20 cellular contexts compared by ENCODE assay signal in genomic region chr2:97969466-97970067, GRCh38. TPM values are rescaled to one million over a fixed set of nuclear protein-coding genes. Genes with fewer than 3 reads are reported as not detected.
DNase-seq lines count a peak whose midpoint lies in the region; ATAC-seq, FAIRE-seq and TF ChIP-seq lines count a peak whose summit lies in the region.
"Had no signal": no experiment of that assay in that cellular context is flagged by ENCODE, and none has a peak within 500 bp of the region (broad histone marks: within the 10 kb centered on the region; RNA-seq: fewer than 3 reads in every experiment).

No MANE protein-coding gene starts in this region.

- TF ChIP-seq CTCF in 22Rv1 (IDR thresholded peaks at IDR 0.05) (no peak), fibroblast of villous mesenchyme (IDR thresholded peaks at IDR 0.05; ENCODE audit: insufficient read depth, low read depth, low read length) (no peak)

- no peak overlapping the region for H3K4me3 Mint-ChIP-seq in activated T-helper 17 cell treated with anti-CD3 and anti-CD28 coated beads, Interleukin-2, amount 50 U/mL, for 72 hours
- H3K4me3 Mint-ChIP-seq: activated CD4-positive, alpha-beta memory T cell treated with anti-CD3 and anti-CD28 coated beads, Interleukin-2, amount 10 ng/mL, durations not matched to agents 7 days and 5 days; activated naive CD4-positive, alpha-beta T cell treated with anti-CD3 and anti-CD28 coated beads, Interleukin-2, amount 10 ng/mL, durations not matched to agents 7 days and 5 days had no signal

- peak; percentile 47 for ATAC-seq in activated T-helper 17 cell treated with anti-CD3 and anti-CD28 coated beads, Interleukin-2, amount 50 U/mL, for 72 hours (replicated peaks)
- ATAC-seq in GM21825 (IDR thresholded peaks at IDR 0.05; ENCODE audit: unreplicated experiment) (no peak), HG02759 (IDR thresholded peaks at IDR 0.05; ENCODE audit: unreplicated experiment) (no peak), GM18870 (IDR thresholded peaks at IDR 0.05; ENCODE audit: unreplicated experiment) (no peak)

- peaks cover 52% of the 10 kb centered on the region for H3K4me1 Mint-ChIP-seq in activated T-helper 17 cell treated with anti-CD3 and anti-CD28 coated beads, Interleukin-2, amount 50 U/mL, for 72 hours

- H3K27ac Mint-ChIP-seq in activated T-helper 17 cell treated with anti-CD3 and anti-CD28 coated beads, Interleukin-2, amount 50 U/mL, for 72 hours = no peak overlapping the region
- H3K27ac Mint-ChIP-seq: activated CD4-positive, alpha-beta memory T cell treated with anti-CD3 and anti-CD28 coated beads, Interleukin-2, amount 10 ng/mL, durations not matched to agents 7 days and 5 days; activated naive CD4-positive, alpha-beta T cell treated with anti-CD3 and anti-CD28 coated beads, Interleukin-2, amount 10 ng/mL, durations not matched to agents 7 days and 5 days had no signal

- DNase-seq in GM12892 (ENCODE audit: insufficient read length) = no peak
- peak; percentile 42 for DNase-seq in fibroblast of villous mesenchyme (ENCODE audit: low read depth)
- DNase-seq in activated CD4-positive, alpha-beta T cell treated with anti-CD3 and anti-CD28 coated beads for 4 hours = no peak
- DNase-seq: activated CD4-positive, alpha-beta memory T cell treated with anti-CD3 and anti-CD28 coated beads, Interleukin-2, amount 10 ng/mL, durations not matched to agents 7 days and 5 days; activated naive CD4-positive, alpha-beta T cell treated with anti-CD3 and anti-CD28 coated beads, Interleukin-2, amount 10 ng/mL, durations not matched to agents 7 days and 5 days; AML-193; central memory CD4-positive, alpha-beta T cell; effector memory CD4-positive, alpha-beta T cell; foreskin fibroblast; GF-D8; KG1; NCI-H1436 treated with DMSO at 0.1 percent for 48 hours; SIG-M5; spleen had no signal

- H3K27ac ChIP-seq in 22Rv1 = peak overlapping the region; percentile 68

- TF ChIP-seq POLR2A in GM12892 (IDR thresholded peaks at IDR 0.05; ENCODE audit: low read depth, low read length) = no peak

- no peaks in the 10 kb centered on the region for H3K27me3 Mint-ChIP-seq in activated T-helper 17 cell treated with anti-CD3 and anti-CD28 coated beads, Interleukin-2, amount 50 U/mL, for 72 hours
- H3K27me3 Mint-ChIP-seq: activated CD4-positive, alpha-beta memory T cell treated with anti-CD3 and anti-CD28 coated beads, Interleukin-2, amount 10 ng/mL, durations not matched to agents 7 days and 5 days; activated naive CD4-positive, alpha-beta T cell treated with anti-CD3 and anti-CD28 coated beads, Interleukin-2, amount 10 ng/mL, durations not matched to agents 7 days and 5 days had no signal

- H3K9me3 Mint-ChIP-seq in activated T-helper 17 cell treated with anti-CD3 and anti-CD28 coated beads, Interleukin-2, amount 50 U/mL, for 72 hours = peaks cover 10% of the 10 kb centered on the region

- H3K36me3 Mint-ChIP-seq in activated T-helper 17 cell treated with anti-CD3 and anti-CD28 coated beads, Interleukin-2, amount 50 U/mL, for 72 hours (ENCODE audit: low read depth) = no peaks in the 10 kb centered on the region

- peak; percentile 73 for FAIRE-seq in GM12892 (lab: Jason Lieb, UNC)
- FAIRE-seq: D721Med had no signal

- H3K4me3 ChIP-seq in fibroblast of villous mesenchyme (ENCODE audit: low read depth, low read length) = no peak overlapping the region
- H3K4me3 ChIP-seq: spleen had no signal

RNA-seq across cellular contexts. Expression of gene TMEM131, which starts 26.2 kb away (rescaled TPM):
- polyA plus RNA-seq in GM12892 (2012; ENCODE audit: missing spikeins) = 24.6 TPM
- 10 to 100 TPM; 32.0 to 36.4 TPM for total RNA-seq in activated T-helper 17 cell treated with anti-CD3 and anti-CD28 coated beads, Interleukin-2, amount 50 U/mL, for 72 hours
- total RNA-seq in fibroblast of villous mesenchyme = 24.5 and 43.6 TPM in 2 replicates
